Comparison of ENCODE assay signal across 8 cellular contexts in genomic region chr11:57656936-57657289, GRCh38. TPM values are rescaled to one million over a fixed set of nuclear protein-coding genes. Genes with fewer than 3 reads are reported as not detected.
A peak's percentile ranks its signal among the peaks of the same experiment; 100 is the strongest.
DNase-seq lines count a peak whose midpoint lies in the region; ATAC-seq and TF ChIP-seq lines count a peak whose summit lies in the region.

No MANE protein-coding gene starts in this region.

- H3K36me3 ChIP-seq in iPS-20b (ENCODE audit: insufficient read depth, low read depth, low read length): peaks cover 27% of the 10 kb centered on the region
- peaks cover 22 to 32% (median 29%) of the 10 kb centered on the region in 4 donors for H3K36me3 ChIP-seq in stomach

- TF ChIP-seq CTCF in stomach (IDR thresholded peaks at IDR 0.05): no peak

- intact Hi-C loops in stomach (cut with DNase I; ENCODE audit: low total_unique reads): no loop called here

- H3K4me3 Mint-ChIP-seq in activated naive CD8-positive, alpha-beta T cell: peak overlapping the region; percentile 99

- no peaks in the 10 kb centered on the region for H3K9me3 Mint-ChIP-seq in activated naive CD8-positive, alpha-beta T cell (ENCODE audit: low read depth)

- no peak for ATAC-seq in HG02623 (IDR thresholded peaks at IDR 0.05; ENCODE audit: unreplicated experiment)

- TF ChIP-seq POLR2A in stomach (IDR thresholded peaks at IDR 0.05): no peak

- DNase-seq in DMS53 (lab: John Stamatoyannopoulos, UW): peak; percentile 33
- no peak for DNase-seq in DMS53 treated with DMSO at 0.1 percent for 48 hours (lab: John Stamatoyannopoulos, UW; ENCODE audit: unreplicated experiment)
- DNase-seq in stomach: no peak
- DNase-seq in GOT3 (lab: John Stamatoyannopoulos, UW): no peak
- DNase-seq in NCI-H526 treated with DMSO at 0.1 percent for 48 hours (lab: John Stamatoyannopoulos, UW): no peak

- H3K9ac ChIP-seq in iPS-20b (ENCODE audit: low read depth, low read length): peak overlapping the region; percentile 64

- 11 to 14% (median 12%) methylated on average over 4 of the region's 4 CpGs for WGBS in stomach, 5 donors

- H3K27ac ChIP-seq in iPS-20b (ENCODE audit: low read length) (no peak overlapping the region), stomach (peak overlapping the region; percentile 86 to 93 (median 89))

- H3K4me3 ChIP-seq in iPS-20b (ENCODE audit: low read length) (peak overlapping the region; percentile 95), stomach (peak overlapping the region; percentile 61 to 91 (median 66))

- no peak for TF ChIP-seq EP300 in stomach (IDR thresholded peaks at IDR 0.05)

- H3K27me3 Mint-ChIP-seq in activated naive CD8-positive, alpha-beta T cell: no peaks in the 10 kb centered on the region

- H3K9me3 ChIP-seq in iPS-20b (ENCODE audit: insufficient read depth, low read depth, low read length) (no peaks in the 10 kb centered on the region), stomach (no peaks in the 10 kb centered on the region)

- no peaks in the 10 kb centered on the region for H3K36me3 Mint-ChIP-seq in activated naive CD8-positive, alpha-beta T cell

- H3K27ac Mint-ChIP-seq in activated naive CD8-positive, alpha-beta T cell: peak overlapping the region; percentile 99

- peaks cover 37% of the 10 kb centered on the region for H3K4me1 Mint-ChIP-seq in activated naive CD8-positive, alpha-beta T cell (ENCODE audit: low read depth)

- peaks cover 38% of the 10 kb centered on the region; the same call in 1 of the 2 replicates for H3K27me3 ChIP-seq in iPS-20b (ENCODE audit: insufficient read depth, low read length)
- peaks cover 0 to 22% (median 0%) of the 10 kb centered on the region in 3 donors for H3K27me3 ChIP-seq in stomach

- H3K4me1 ChIP-seq in iPS-20b (ENCODE audit: insufficient read depth, low read length) (peaks cover 7% of the 10 kb centered on the region; the same call in 1 of the 2 replicates), stomach (peaks cover 11 to 45% (median 32%) of the 10 kb centered on the region in 4 donors)

RNA-seq across cellular contexts. Expression of gene CLP1, which starts 0.6 kb away (rescaled TPM):
- total RNA-seq in stomach: 10 to 100 TPM in 3 of 5 donors, 1 to 10 TPM in 1, not detected in 1; 2.7 to 14.0 (median 11.2) TPM
- 10 to 100 TPM in 1 of 3 donors, 1 to 10 TPM in 2; 7.1 to 14.7 (median 9.2) TPM for polyA plus RNA-seq in stomach

RNA-seq across cellular contexts. Expression of gene YPEL4, which starts 7.2 kb away (rescaled TPM):
- 1 to 10 TPM in 1 of 5 donors, under 1 TPM in 1, not detected in 3; 0.29 to 1.5 TPM for total RNA-seq in stomach
- 1 to 10 TPM in 1 of 3 donors, under 1 TPM in 2; 0.62 to 3.2 (median 0.68) TPM for polyA plus RNA-seq in stomach

RNA-seq across cellular contexts. Expression of gene ZDHHC5, which starts 11.0 kb away (rescaled TPM):
- 10 to 100 TPM; 21.0 to 72.8 (median 39.8) TPM for total RNA-seq in stomach
- polyA plus RNA-seq in stomach: 10 to 100 TPM; 11.2 to 21.9 (median 14.3) TPM

RNA-seq across cellular contexts. Expression of gene MED19, which starts 55.1 kb away (rescaled TPM):
- 10 to 100 TPM in 3 of 5 donors, 1 to 10 TPM in 1, not detected in 1; 4.4 to 31.7 (median 18.8) TPM for total RNA-seq in stomach
- 10 to 100 TPM; 14.2 to 23.2 (median 16.8) TPM for polyA plus RNA-seq in stomach

RNA-seq across cellular contexts. Expression of gene TMX2, which starts 55.5 kb away (rescaled TPM):
- 10 to 100 TPM; 20.1 to 72.3 (median 38.1) TPM for total RNA-seq in stomach
- 10 to 100 TPM; 34.5 to 57.6 (median 35.2) TPM for polyA plus RNA-seq in stomach
